8 cellular contexts compared by ENCODE assay signal in genomic region chr3:50299929-50300680, GRCh38. TPM values are rescaled to one million over a fixed set of nuclear protein-coding genes. Genes with fewer than 3 reads are reported as not detected.
A peak's percentile ranks its signal among the peaks of the same experiment; 100 is the strongest.
DNase-seq lines count a peak whose midpoint lies in the region; TF ChIP-seq lines count a peak whose summit lies in the region.

No MANE protein-coding gene starts in this region.

- TF ChIP-seq RAD21 in liver (IDR thresholded peaks at IDR 0.05): no peak

- TSS peak; percentile 92 for BruUV-seq in OCI-LY7 (replicated peaks; lab: Mats Ljungman, UMichigan)

- H2AFZ ChIP-seq in OCI-LY7 (ENCODE audit: low read length): peak overlapping the region; percentile 64; the same call in 1 of the 2 replicates

- intact Hi-C loops in OCI-LY7 (cut with micrococcal nuclease; ENCODE audit: unreplicated experiment): loop anchor here (1.0 to 5.0 kb wide), 3 partner anchors 24 to 53 kb away; no protein-coding TSS in a partner anchor

- TF ChIP-seq CTCF in OCI-LY7 (conservative IDR thresholded peaks at IDR 0.05; ENCODE audit: low read length) (no peak), liver (IDR thresholded peaks at IDR 0.05; ENCODE audit: low read depth, low read length, missing input control) (no peak)

- peak overlapping the region; percentile 78 for H3K4me3 ChIP-seq in OCI-LY7 (ENCODE audit: low read depth, low read length, poor library complexity, severe bottlenecking)
- peak overlapping the region in 2 of 3 donors; percentile 1 to 10 for H3K4me3 ChIP-seq in liver (ENCODE audit: low read depth in 1 of 3, low read length in 3 of 3)

- no peaks in the 10 kb centered on the region for H3K36me3 ChIP-seq in OCI-LY7 (ENCODE audit: insufficient read depth, low read length)
- peaks cover 0 to 3% (median 0%) of the 10 kb centered on the region in 4 donors for H3K36me3 ChIP-seq in liver (ENCODE audit: control insufficient read depth in 4 of 4, insufficient read depth in 3 of 4, low read depth in 1 of 4, low read length in 3 of 4)

- H3K4me2 ChIP-seq in OCI-LY7 (ENCODE audit: low read length): peak overlapping the region; percentile 73

- no peaks in the 10 kb centered on the region for H3K9me2 ChIP-seq in OCI-LY7 (ENCODE audit: insufficient read depth, low read length)

- no peaks in the 10 kb centered on the region for H3K79me2 ChIP-seq in OCI-LY7 (ENCODE audit: insufficient read depth, low read depth, low read length)

- DNase-seq in GM03348 (ENCODE audit: low spot score) (peak; percentile 22), OCI-LY7 (ENCODE audit: low spot score) (peak; percentile 26), caudate nucleus (lab: John Stamatoyannopoulos, UW) (peak in 33 of 61 donors; percentile 9 to 80 (median 62)), superior temporal gyrus (ENCODE audit: extremely low spot score) (peak; percentile 92), H4 (ENCODE audit: low spot score) (no peak), 8988T (no peak)
- DNase-seq in effector CD4-positive, alpha-beta T cell: no peak

- H3K9me3 ChIP-seq in OCI-LY7 (ENCODE audit: low read length): no peaks in the 10 kb centered on the region
- H3K9me3 ChIP-seq in liver (ENCODE audit: control insufficient read depth in 4 of 4, low read length in 3 of 4): no peaks in the 10 kb centered on the region

- WGBS in liver: 40% methylated on average over 12 of the region's 12 CpGs

- POLR2A ChIA-PET in OCI-LY7 (lab: Charles Lee): interaction anchor here (0.7 to 2.4 kb wide), 7 partner anchors 14 to 1085 kb away, joined by 3 to 13 read pairs (median 4); partner anchors contain the start of genes MANF and TUSC2

- H3K27me3 ChIP-seq in liver (ENCODE audit: control insufficient read depth in 4 of 4, insufficient read depth in 4 of 4, low read length in 3 of 4): no peaks in the 10 kb centered on the region

- no peaks in the 10 kb centered on the region for H4K20me1 ChIP-seq in OCI-LY7 (ENCODE audit: insufficient read depth, low read length)

- CTCF ChIA-PET in OCI-LY7 (lab: Charles Lee; ENCODE audit: unreplicated experiment): interaction anchor here (0.6 to 1.4 kb wide), 2 partner anchors 28 to 66 kb away, joined by 3 read pairs; partner anchors contain the start of gene TUSC2

- H3K27ac ChIP-seq in OCI-LY7 (ENCODE audit: low read depth, low read length, poor library complexity, severe bottlenecking) (peak overlapping the region; percentile 29), caudate nucleus (ENCODE audit: low read depth, low read length) (peak overlapping the region; percentile 96), liver (ENCODE audit: low read depth in 1 of 2, low read length in 2 of 2) (peak overlapping the region; percentile 84 to 95)

- peak overlapping the region; percentile 24 to 85 for H3K9ac ChIP-seq in liver (ENCODE audit: low read depth in 1 of 2, low read length in 2 of 2)

- H3K4me1 ChIP-seq in OCI-LY7 (ENCODE audit: insufficient read depth, low read length, poor library complexity, severe bottlenecking) (peaks cover 19% of the 10 kb centered on the region), liver (ENCODE audit: control insufficient read depth in 4 of 4, insufficient read depth in 4 of 4, low read length in 3 of 4) (peaks cover 12 to 49% (median 31%) of the 10 kb centered on the region in 4 donors)

TF ChIP-seq in liver, 16 proteins besides CTCF, POLR2A, EP300 and RAD21:
- TF ChIP-seq ZBTB33 (IDR thresholded peaks at IDR 0.05) (peak; percentile 28), YY1 (IDR thresholded peaks at IDR 0.05) (no peak), HNF4G (IDR thresholded peaks at IDR 0.05) (no peak), MAX (IDR thresholded peaks at IDR 0.05) (peak; percentile 53)

RNA-seq across cellular contexts. Expression of gene HYAL3, which starts 0.9 kb away (rescaled TPM):
- total RNA-seq in OCI-LY7 (2014; rRNA removed; shearing (Covaris generic)): 1.2 and 2.7 TPM in 2 replicates
- total RNA-seq in OCI-LY7 (2022) (3.5 and 4.4 TPM in 2 replicates), liver (1 to 10 TPM; 1.9 to 6.6 TPM)
- 1 to 10 TPM; 1.8 to 2.0 TPM for polyA plus RNA-seq in liver
- total RNA-seq in H4 (2014; rRNA removed; shearing (Covaris generic)): 1.3 and 2.8 TPM in 2 replicates

RNA-seq across cellular contexts. Expression of gene NAA80, which starts 0.9 kb away (rescaled TPM):
- 13.6 and 18.7 TPM in 2 replicates for total RNA-seq in OCI-LY7 (2014; rRNA removed; shearing (Covaris generic))
- total RNA-seq in OCI-LY7 (2022) (18.7 and 21.7 TPM in 2 replicates), liver (1 to 10 TPM; 1.6 to 1.8 TPM)
- 1 to 10 TPM; 2.3 to 5.5 TPM for polyA plus RNA-seq in liver
- 2.4 and 4.6 TPM in 2 replicates for total RNA-seq in H4 (2014; rRNA removed; shearing (Covaris generic))

RNA-seq across cellular contexts. Expression of gene HYAL1, which starts 3.3 kb away (rescaled TPM):
- total RNA-seq in OCI-LY7 (2014; rRNA removed; shearing (Covaris generic)): 0.85 and 2.8 TPM in 2 replicates
- total RNA-seq in OCI-LY7 (2022): 0.33 and 0.36 TPM in 2 replicates
- 100 to 1,000 TPM in 1 of 2 donors, 10 to 100 TPM in 1; 87.6 to 155 TPM for total RNA-seq in liver
- polyA plus RNA-seq in liver: 100 to 1,000 TPM in 1 of 2 donors, 10 to 100 TPM in 1; 82.3 to 156 TPM
- total RNA-seq in H4 (2014; rRNA removed; shearing (Covaris generic)): not detected in 2 replicates

RNA-seq across cellular contexts. Expression of gene IFRD2, which starts 7.9 kb away (rescaled TPM):
- 73.1 and 95.5 TPM in 2 replicates for total RNA-seq in OCI-LY7 (2014; rRNA removed; shearing (Covaris generic))
- total RNA-seq in OCI-LY7 (2022): 93.3 and 97.3 TPM in 2 replicates
- total RNA-seq in liver: 10 to 100 TPM; 55.7 to 66.1 TPM
- polyA plus RNA-seq in liver: 10 to 100 TPM; 60.3 to 91.2 TPM
- 57.5 and 60.5 TPM in 2 replicates for total RNA-seq in H4 (2014; rRNA removed; shearing (Covaris generic))

RNA-seq across cellular contexts. Expression of gene LSMEM2, which starts 21.2 kb away (rescaled TPM):
- total RNA-seq in OCI-LY7 (2014; rRNA removed; shearing (Covaris generic)): not detected in 2 replicates
- total RNA-seq in OCI-LY7 (2022) (not detected in 2 replicates), liver (under 1 TPM in 1 of 2 donors, not detected in 1; 0.08 TPM)
- under 1 TPM in 1 of 2 donors, not detected in 1; 0.03 TPM for polyA plus RNA-seq in liver
- not detected in 2 replicates for total RNA-seq in H4 (2014; rRNA removed; shearing (Covaris generic))

Comparison
In these comparisons a context has a peak if more than half of its experiments do, and no peak if none do; other contexts are left out.
1. DNase-seq: peak in GM03348 (single experiment), OCI-LY7 (single experiment), caudate nucleus (33 of 61) and superior temporal gyrus (single experiment); none in H4 (single experiment), 8988T (single experiment) and effector CD4-positive, alpha-beta T cell (single experiment).
2. H3K27ac ChIP-seq: peak in every context shown above with its lines; median percentile 96 in caudate nucleus; 90 in liver; 29 in OCI-LY7.
3. RNA of gene HYAL1, which starts 3.3 kb away (total RNA-seq): 87.6 to 155 TPM in liver; 0.33 to 2.8 TPM in OCI-LY7 and not detected in H4; every median in the first group is over 10 times any median in the second.